Comparison of ENCODE assay signal across 1 cellular context in the genomic region with DNA sequence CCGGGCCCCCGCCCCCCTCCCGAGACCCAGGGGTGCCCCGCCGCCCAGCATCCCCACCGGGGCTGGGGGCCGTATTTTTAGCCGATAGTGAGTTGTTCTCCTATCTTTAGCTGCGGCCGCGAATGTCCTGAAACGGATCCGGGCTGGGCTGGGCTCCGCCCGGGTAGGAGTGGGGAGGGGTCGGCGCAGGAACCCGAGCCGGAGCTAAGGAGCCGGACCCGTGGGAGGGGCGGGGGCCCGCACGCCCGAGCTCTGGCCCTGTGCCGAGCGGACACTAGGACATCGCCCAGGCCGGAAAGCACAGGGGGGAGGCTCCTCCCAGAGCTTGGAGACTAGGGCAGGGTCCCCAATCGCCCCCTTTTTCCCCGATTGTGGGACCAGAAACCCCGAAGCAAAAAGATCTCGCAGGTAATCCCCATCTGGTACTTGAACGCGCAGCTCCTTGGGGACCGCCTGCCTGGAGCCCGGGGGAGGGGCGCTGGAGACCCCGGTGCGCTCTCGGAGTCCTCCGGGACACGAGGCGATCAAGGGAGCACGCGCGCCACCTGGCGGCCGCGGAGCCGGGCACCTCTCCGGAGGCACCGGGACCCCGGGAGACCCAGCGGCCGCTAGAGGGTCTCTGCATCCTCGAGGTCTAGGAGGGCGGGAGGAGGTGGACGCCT.
TF ChIP-seq lines count a peak whose summit lies in the region.

No MANE protein-coding gene starts in this region.

TF ChIP-seq in K562, 482 proteins besides CTCF, POLR2A, EP300 and RAD21 (continued from another document):
- TF ChIP-seq STAT6 (CRISPR knock-in tag; IDR thresholded peaks at IDR 0.05) (no peak), ZNF12 (CRISPR knock-in tag; IDR thresholded peaks at IDR 0.05) (no peak; the same call in 1 of the 2 replicates), KLF1 (tag; IDR thresholded peaks at IDR 0.05) (no peak), ELF4 (CRISPR knock-in tag; IDR thresholded peaks at IDR 0.05) (no peak), CBFB (CRISPR knock-in tag; IDR thresholded peaks at IDR 0.05) (no peak), RFX7 (CRISPR knock-in tag; IDR thresholded peaks at IDR 0.05) (no peak), FOSL1 (tag; conservative IDR thresholded peaks at IDR 0.05) (peak; percentile 29)
- TF ChIP-seq, protein P1, sequence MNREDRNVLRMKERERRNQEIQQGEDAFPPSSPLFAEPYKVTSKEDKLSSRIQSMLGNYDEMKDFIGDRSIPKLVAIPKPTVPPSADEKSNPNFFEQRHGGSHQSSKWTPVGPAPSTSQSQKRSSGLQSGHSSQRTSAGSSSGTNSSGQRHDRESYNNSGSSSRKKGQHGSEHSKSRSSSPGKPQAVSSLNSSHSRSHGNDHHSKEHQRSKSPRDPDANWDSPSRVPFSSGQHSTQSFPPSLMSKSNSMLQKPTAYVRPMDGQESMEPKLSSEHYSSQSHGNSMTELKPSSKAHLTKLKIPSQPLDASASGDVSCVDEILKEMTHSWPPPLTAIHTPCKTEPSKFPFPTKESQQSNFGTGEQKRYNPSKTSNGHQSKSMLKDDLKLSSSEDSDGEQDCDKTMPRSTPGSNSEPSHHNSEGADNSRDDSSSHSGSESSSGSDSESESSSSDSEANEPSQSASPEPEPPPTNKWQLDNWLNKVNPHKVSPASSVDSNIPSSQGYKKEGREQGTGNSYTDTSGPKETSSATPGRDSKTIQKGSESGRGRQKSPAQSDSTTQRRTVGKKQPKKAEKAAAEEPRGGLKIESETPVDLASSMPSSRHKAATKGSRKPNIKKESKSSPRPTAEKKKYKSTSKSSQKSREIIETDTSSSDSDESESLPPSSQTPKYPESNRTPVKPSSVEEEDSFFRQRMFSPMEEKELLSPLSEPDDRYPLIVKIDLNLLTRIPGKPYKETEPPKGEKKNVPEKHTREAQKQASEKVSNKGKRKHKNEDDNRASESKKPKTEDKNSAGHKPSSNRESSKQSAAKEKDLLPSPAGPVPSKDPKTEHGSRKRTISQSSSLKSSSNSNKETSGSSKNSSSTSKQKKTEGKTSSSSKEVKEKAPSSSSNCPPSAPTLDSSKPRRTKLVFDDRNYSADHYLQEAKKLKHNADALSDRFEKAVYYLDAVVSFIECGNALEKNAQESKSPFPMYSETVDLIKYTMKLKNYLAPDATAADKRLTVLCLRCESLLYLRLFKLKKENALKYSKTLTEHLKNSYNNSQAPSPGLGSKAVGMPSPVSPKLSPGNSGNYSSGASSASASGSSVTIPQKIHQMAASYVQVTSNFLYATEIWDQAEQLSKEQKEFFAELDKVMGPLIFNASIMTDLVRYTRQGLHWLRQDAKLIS (CRISPR knock-in tag; IDR thresholded peaks at IDR 0.05) = no peak
